ENCODE assay signal across 9 cellular contexts in the genomic region with DNA sequence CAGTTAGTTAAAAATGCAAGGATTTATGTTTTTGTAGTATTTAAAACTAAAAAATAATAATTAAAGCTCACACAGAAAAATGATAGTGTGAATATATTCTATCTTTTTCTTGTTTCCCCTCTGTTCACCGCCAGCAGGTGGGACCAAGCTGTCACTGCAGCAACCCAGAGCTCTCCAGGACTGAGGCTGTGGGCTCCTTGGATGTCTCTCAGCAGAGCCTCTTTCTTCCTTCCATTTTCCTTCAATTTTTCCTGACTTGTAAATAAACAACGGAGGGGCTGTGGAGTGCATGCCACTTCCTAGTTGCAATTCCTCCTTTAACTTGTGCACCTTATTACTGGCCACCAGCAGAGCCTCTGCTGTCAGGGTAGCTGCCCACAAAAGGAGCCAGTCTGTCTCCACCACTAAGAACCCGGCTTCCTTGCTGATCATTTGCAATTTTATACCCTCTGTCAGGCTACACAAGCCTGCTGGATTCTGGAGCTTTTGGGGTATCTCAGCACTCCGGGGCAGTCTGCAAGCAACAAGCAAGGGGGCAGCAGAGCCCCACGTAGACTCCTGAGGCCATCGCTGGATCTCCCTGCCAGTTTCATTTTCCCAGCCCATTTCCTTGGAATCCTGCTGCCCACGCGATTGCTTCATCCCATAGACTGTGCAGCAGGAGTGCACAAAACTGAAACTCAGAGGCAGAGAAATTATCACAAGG.
DNase-seq lines count a peak whose midpoint lies in the region; ATAC-seq and TF ChIP-seq lines count a peak whose summit lies in the region.
"Had no signal": no experiment of that assay in that cellular context is flagged by ENCODE, and none has a peak within 500 bp of the region (broad histone marks: within the 10 kb centered on the region; RNA-seq: fewer than 3 reads in every experiment).

No MANE protein-coding gene starts in this region.

- H3K9ac ChIP-seq in SK-N-SH (no peak overlapping the region; the same call in 1 of the 2 replicates), rectal smooth muscle tissue (ENCODE audit: low read length) (no peak overlapping the region)

- no peaks in the 10 kb centered on the region for H3K9me2 ChIP-seq in SK-N-SH

- TF ChIP-seq CTCF in SK-N-SH (IDR thresholded peaks at IDR 0.05), result peak; percentile 62

- H3K4me1 Mint-ChIP-seq in T-helper 2 cell treated with Interferon-gamma antibody and Interleukin-4, amounts not matched to agents 5 μg/mL and 100 μg/mL, for 36 hours (ENCODE audit: low read depth), result no peaks in the 10 kb centered on the region
- H3K4me1 Mint-ChIP-seq in activated CD4-positive, alpha-beta T cell treated with anti-CD3 and anti-CD28 coated beads for 36 hours, result no peaks in the 10 kb centered on the region
- H3K4me1 Mint-ChIP-seq: B cell had no signal

- no peaks in the 10 kb centered on the region for H3K79me2 ChIP-seq in SK-N-SH (ENCODE audit: insufficient read depth)

- CTCF ChIA-PET in SK-N-SH (lab: Yijun Ruan, JAX), result interaction anchor here (0.6 to 2.7 kb wide), 16 partner anchors 9 to 1201 kb away, joined by 3 to 8 read pairs (median 4); no protein-coding TSS in a partner anchor
- CTCF ChIA-PET in activated CD4-positive, alpha-beta T cell treated with anti-CD3 and anti-CD28 coated beads for 36 hours (lab: Charles Lee), result interaction anchor here (0.7 kb wide), 1 partner anchor 13 kb away, joined by 4 read pairs; no protein-coding TSS in a partner anchor

- H3K36me3 Mint-ChIP-seq in T-helper 2 cell treated with Interferon-gamma antibody and Interleukin-4, amounts not matched to agents 5 μg/mL and 100 μg/mL, for 36 hours (ENCODE audit: low read depth), result no peaks in the 10 kb centered on the region
- H3K36me3 Mint-ChIP-seq in activated CD4-positive, alpha-beta T cell treated with anti-CD3 and anti-CD28 coated beads for 36 hours (ENCODE audit: low read depth), result no peaks in the 10 kb centered on the region

- ATAC-seq in activated CD4-positive, alpha-beta T cell treated with anti-CD3 and anti-CD28 coated beads for 36 hours, result no peak

- TF ChIP-seq RAD21 in SK-N-SH (IDR thresholded peaks at IDR 0.05; ENCODE audit: low read length), result peak; percentile 82

- H3K9me3 ChIP-seq in SK-N-SH, result no peaks in the 10 kb centered on the region

- no peaks in the 10 kb centered on the region for H3K36me3 ChIP-seq in SK-N-SH (replicated peaks in 1 of 2; ENCODE audit: control insufficient read depth in 1 of 2, insufficient read depth in 2 of 2, low read length in 1 of 2)
- no peaks in the 10 kb centered on the region for H3K36me3 ChIP-seq in rectal smooth muscle tissue (ENCODE audit: control insufficient read depth, insufficient read depth, low read length)

- H3K27ac ChIP-seq in SK-N-SH (ENCODE audit: low read depth in 2 of 2, low read length in 1 of 2) (no peak overlapping the region), rectal smooth muscle tissue (ENCODE audit: low read depth, low read length) (no peak overlapping the region)

- H3K27ac Mint-ChIP-seq in T-helper 2 cell treated with Interferon-gamma antibody and Interleukin-4, amounts not matched to agents 5 μg/mL and 100 μg/mL, for 36 hours, result no peak overlapping the region
- H3K27ac Mint-ChIP-seq in activated CD4-positive, alpha-beta T cell treated with anti-CD3 and anti-CD28 coated beads for 36 hours, result no peak overlapping the region
- H3K27ac Mint-ChIP-seq: B cell had no signal

- peaks cover 3 to 4% of the 10 kb centered on the region in 2 experiments; a peak in 2 of 4 replicates for H3K4me1 ChIP-seq in SK-N-SH (ENCODE audit: control insufficient read depth in 1 of 2, insufficient read depth in 2 of 2, low read depth in 1 of 2, low read length in 1 of 2)
- H3K4me1 ChIP-seq in rectal smooth muscle tissue (ENCODE audit: control insufficient read depth, insufficient read depth, low read length), result no peaks in the 10 kb centered on the region

- H3K27me3 ChIP-seq in SK-N-SH (ENCODE audit: insufficient read depth), result no peaks in the 10 kb centered on the region
- no peaks in the 10 kb centered on the region for H3K27me3 ChIP-seq in rectal smooth muscle tissue (ENCODE audit: control insufficient read depth, insufficient read depth, low read length)

- no peaks in the 10 kb centered on the region for H3K27me3 Mint-ChIP-seq in T-helper 2 cell treated with Interferon-gamma antibody and Interleukin-4, amounts not matched to agents 5 μg/mL and 100 μg/mL, for 36 hours (ENCODE audit: low read depth)
- no peaks in the 10 kb centered on the region for H3K27me3 Mint-ChIP-seq in activated CD4-positive, alpha-beta T cell treated with anti-CD3 and anti-CD28 coated beads for 36 hours
- H3K27me3 Mint-ChIP-seq: B cell had no signal

- peak overlapping the region; percentile 85 for H3K4me2 ChIP-seq in SK-N-SH

- H3F3A ChIP-seq in SK-N-SH (replicated peaks; ENCODE audit: insufficient read depth), result no peaks in the 10 kb centered on the region

- 1% methylated on average over 8 of the region's 8 CpGs for WGBS in SK-N-SH (ENCODE audit: low lambda C conversion rate)

- peak overlapping the region; percentile 39 to 71 for H3K4me3 ChIP-seq in SK-N-SH (ENCODE audit: low read depth in 2 of 2, low read length in 1 of 2)
- peak overlapping the region; percentile 55 for H3K4me3 ChIP-seq in rectal smooth muscle tissue (ENCODE audit: low read length)

- H3K4me3 Mint-ChIP-seq in T-helper 2 cell treated with Interferon-gamma antibody and Interleukin-4, amounts not matched to agents 5 μg/mL and 100 μg/mL, for 36 hours, result no peak overlapping the region
- H3K4me3 Mint-ChIP-seq in activated CD4-positive, alpha-beta T cell treated with anti-CD3 and anti-CD28 coated beads for 36 hours, result no peak overlapping the region
- H3K4me3 Mint-ChIP-seq: B cell had no signal

- H4K20me1 ChIP-seq in SK-N-SH (ENCODE audit: insufficient read depth), result no peaks in the 10 kb centered on the region

- peaks cover 8% of the 10 kb centered on the region for H3K9me3 Mint-ChIP-seq in T-helper 2 cell treated with Interferon-gamma antibody and Interleukin-4, amounts not matched to agents 5 μg/mL and 100 μg/mL, for 36 hours
- H3K9me3 Mint-ChIP-seq in activated CD4-positive, alpha-beta T cell treated with anti-CD3 and anti-CD28 coated beads for 36 hours (ENCODE audit: low read depth), result peaks cover 5% of the 10 kb centered on the region

- POLR2A ChIA-PET in SK-N-SH (lab: Yijun Ruan, JAX), result no interaction called here
- POLR2A ChIA-PET in activated CD4-positive, alpha-beta T cell treated with anti-CD3 and anti-CD28 coated beads for 36 hours (lab: Charles Lee), result no interaction called here

- no peak for TF ChIP-seq EP300 in SK-N-SH (IDR thresholded peaks at IDR 0.05; ENCODE audit: borderline replicate concordance in 1 of 2, low read depth in 1 of 2, low read length in 1 of 2)

- DNase-seq in NCI-H1105 treated with DMSO at 0.1 percent for 48 hours (lab: John Stamatoyannopoulos, UW), result peak; percentile 0
- no peak for DNase-seq in NCI-H1105 (lab: John Stamatoyannopoulos, UW)
- DNase-seq in SK-N-SH, result peak; percentile 34
- peak in 38 of 42 donors; percentile 6 to 69 (median 27) for DNase-seq in head of caudate nucleus
- DNase-seq in T-helper 2 cell treated with Interferon-gamma antibody and Interleukin-4, amounts not matched to agents 5 μg/mL and 100 μg/mL, for 36 hours (ENCODE audit: low spot score), result no peak
- DNase-seq in activated CD4-positive, alpha-beta T cell treated with anti-CD3 and anti-CD28 coated beads for 36 hours, result no peak
- DNase-seq in activated CD8-positive, alpha-beta memory T cell treated with anti-CD3 and anti-CD28 coated beads, Interleukin-2, amount 50 U/mL, for 48 hours, result no peak

- intact Hi-C loops in head of caudate nucleus (cut with DNase I), result no loop called here
- intact Hi-C loops in activated CD4-positive, alpha-beta T cell treated with anti-CD3 and anti-CD28 coated beads for 36 hours (cut with DNase I, micrococcal nuclease), result no loop called here

- peak overlapping the region; percentile 70 for H2AFZ ChIP-seq in SK-N-SH (ENCODE audit: low read depth)

TF ChIP-seq in SK-N-SH, 30 proteins besides CTCF, POLR2A, EP300 and RAD21:
- TF ChIP-seq JUND (IDR thresholded peaks at IDR 0.05) (no peak), SMC3 (IDR thresholded peaks at IDR 0.05; ENCODE audit: low read depth, low read length) (peak; percentile 65)

Comparison
In these comparisons a context has a peak if more than half of its experiments do, and no peak if none do; other contexts are left out.
1. DNase-seq: peak in NCI-H1105 treated with DMSO at 0.1 percent for 48 hours (single experiment), SK-N-SH (single experiment) and head of caudate nucleus (38 of 42); none in NCI-H1105 (single experiment), T-helper 2 cell treated with Interferon-gamma antibody and Interleukin-4, amounts not matched to agents 5 μg/mL and 100 μg/mL, for 36 hours (single experiment), activated CD4-positive, alpha-beta T cell treated with anti-CD3 and anti-CD28 coated beads for 36 hours (single experiment) and activated CD8-positive, alpha-beta memory T cell treated with anti-CD3 and anti-CD28 coated beads, Interleukin-2, amount 50 U/mL, for 48 hours (single experiment).